Comparison of ENCODE assay signal across 20 cellular contexts in the genomic region with DNA sequence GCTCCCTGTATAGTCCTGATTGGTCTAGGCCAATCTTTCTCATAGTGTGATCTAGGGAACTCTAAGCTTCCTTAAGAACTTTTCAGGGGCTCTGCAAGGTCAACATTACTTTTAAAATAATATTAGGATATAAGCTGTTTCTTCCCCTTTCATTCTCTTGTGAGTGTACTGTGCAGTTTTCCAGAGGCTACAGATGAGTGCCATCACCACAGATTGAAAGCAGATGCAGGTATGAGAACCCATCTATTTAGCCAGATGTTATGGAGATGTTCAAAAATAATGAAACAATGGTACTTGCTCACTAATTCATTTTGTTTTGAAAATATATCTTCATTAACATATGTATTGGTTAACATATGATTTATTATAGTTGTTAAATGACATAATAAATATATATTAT.
"Had no signal": no experiment of that assay in that cellular context is flagged by ENCODE, and none has a peak within 500 bp of the region (broad histone marks: within the 10 kb centered on the region; RNA-seq: fewer than 3 reads in every experiment).

No MANE protein-coding gene starts in this region.

- H3K27me3 ChIP-seq: adrenal gland, cardiac muscle cell, left lung, ovary, stomach, vagina had no signal

- H3K36me3 ChIP-seq: adrenal gland, cardiac muscle cell, left lung, ovary, stomach, vagina, WERI-Rb-1 had no signal

- ATAC-seq: activated T-cell treated with anti-CD3 and anti-CD28 coated beads, Interleukin-2, amount 50 U/mL, for 72 hours; esophagus mucosa; left lung; mucosa of descending colon; sciatic nerve; stimulated activated effector memory CD8-positive, alpha-beta T cell treated with anti-CD3 and anti-CD28 coated beads, Interleukin-12 subunit alpha, Interleukin-12 subunit beta, amount 100 ng/mL, for 72 hours had no signal

- H3K9me3 ChIP-seq: adrenal gland, left lung, mucosa of descending colon, ovary, stomach, vagina had no signal

- H3K4me3 ChIP-seq: adrenal gland, cardiac muscle cell, left lung, mucosa of descending colon, ovary, smooth muscle cell, stomach, vagina had no signal

- DNase-seq: activated CD4-positive, alpha-beta T cell treated with anti-CD3 and anti-CD28 coated beads for 1 hour; activated CD4-positive, alpha-beta T cell treated with anti-CD3 and anti-CD28 coated beads, Interleukin-2, amount 50 U/mL, for 4 hours; activated effector memory CD4-positive, alpha-beta T cell treated with anti-CD3 and anti-CD28 coated beads, Interleukin-2, amount 50 U/mL, for 16 hours; activated T-cell treated with anti-CD3 and anti-CD28 coated beads, Interleukin-2, amount 50 U/mL, for 72 hours; adrenal gland; effector CD8-positive, alpha-beta T cell; left lung; mucosa of descending colon; naive B cell; ovary; stimulated activated CD4-positive, alpha-beta T cell treated with anti-CD3 and anti-CD28 coated beads, Interleukin-4, amount 100 ng/mL, for 24 hours; stomach; trophoblast cell; WERI-Rb-1 had no signal

- H3K4me1 ChIP-seq: adrenal gland, left lung, stomach, vagina had no signal

- H3K27ac ChIP-seq: adrenal gland, cardiac muscle cell, left lung, ovary, stomach, vagina, WERI-Rb-1 had no signal
